16 cellular contexts compared by ENCODE assay signal in genomic region chr7:23075571-23075970, GRCh38.
"Had no signal": no experiment of that assay in that cellular context is flagged by ENCODE, and none has a peak within 500 bp of the region (broad histone marks: within the 10 kb centered on the region; RNA-seq: fewer than 3 reads in every experiment).

No MANE protein-coding gene starts in this region.

- H3K4me3 Mint-ChIP-seq: activated naive CD4-positive, alpha-beta T cell treated with anti-CD3 and anti-CD28 coated beads for 36 hours; activated T-helper 1 cell treated with anti-CD3 and anti-CD28 coated beads, Interleukin-12 subunit alpha, Interleukin-12 subunit beta, Interleukin-2, Interleukin-4 antibody, amounts not matched to agents 30 ng/mL and 10 ng/mL and 1 ng/mL, durations not matched to agents 14 hours and 24 hours and 36 hours; central memory CD8-positive, alpha-beta T cell; naive thymus-derived CD4-positive, alpha-beta T cell; WTC11 had no signal

- H3K9me3 Mint-ChIP-seq: activated naive CD4-positive, alpha-beta T cell treated with anti-CD3 and anti-CD28 coated beads for 36 hours; activated T-helper 1 cell treated with anti-CD3 and anti-CD28 coated beads, Interleukin-12 subunit alpha, Interleukin-12 subunit beta, Interleukin-2, Interleukin-4 antibody, amounts not matched to agents 30 ng/mL and 10 ng/mL and 1 ng/mL, durations not matched to agents 14 hours and 24 hours and 36 hours; central memory CD8-positive, alpha-beta T cell; WTC11 had no signal

- H3K4me1 Mint-ChIP-seq: central memory CD8-positive, alpha-beta T cell; naive thymus-derived CD4-positive, alpha-beta T cell had no signal

- H3K4me3 ChIP-seq: gastrocnemius medialis, lung, sigmoid colon, upper lobe of right lung had no signal

- H3K27me3 ChIP-seq: gastrocnemius medialis, sigmoid colon, upper lobe of right lung had no signal

- H3K4me1 ChIP-seq: gastrocnemius medialis, upper lobe of right lung had no signal

- H3K27ac Mint-ChIP-seq: activated naive CD4-positive, alpha-beta T cell treated with anti-CD3 and anti-CD28 coated beads for 36 hours; activated T-helper 1 cell treated with anti-CD3 and anti-CD28 coated beads, Interleukin-12 subunit alpha, Interleukin-12 subunit beta, Interleukin-2, Interleukin-4 antibody, amounts not matched to agents 30 ng/mL and 10 ng/mL and 1 ng/mL, durations not matched to agents 14 hours and 24 hours and 36 hours; naive thymus-derived CD4-positive, alpha-beta T cell; WTC11 had no signal

- DNase-seq: activated CD4-positive, alpha-beta T cell treated with anti-CD3 and anti-CD28 coated beads for 48 hours; activated naive CD4-positive, alpha-beta T cell treated with anti-CD3 and anti-CD28 coated beads for 36 hours; effector memory CD4-positive, alpha-beta T cell; gastrocnemius medialis; hippocampal formation; kidney glomerular epithelial cell; naive thymus-derived CD4-positive, alpha-beta T cell; sigmoid colon; stimulated activated CD4-positive, alpha-beta T cell treated with anti-CD3 and anti-CD28 coated beads, Interleukin-12 subunit alpha, Interleukin-12 subunit beta, amount 100 ng/mL, for 4 hours; stimulated activated naive CD4-positive, alpha-beta T cell; T-helper 9 cell; upper lobe of right lung had no signal

- ATAC-seq: gastrocnemius medialis; naive thymus-derived CD4-positive, alpha-beta T cell; WTC11 had no signal

- H3K27ac ChIP-seq: gastrocnemius medialis, upper lobe of right lung had no signal

- H3K9me3 ChIP-seq: gastrocnemius medialis, sigmoid colon, upper lobe of right lung had no signal

- H3K36me3 ChIP-seq: gastrocnemius medialis, sigmoid colon, upper lobe of right lung had no signal

- H3K36me3 Mint-ChIP-seq: naive thymus-derived CD4-positive, alpha-beta T cell; WTC11 had no signal
